In genomic region chr20:50191566-50192363, GRCh38 we compare ENCODE assay signal across 8 cellular contexts. TPM values are rescaled to one million over a fixed set of nuclear protein-coding genes. Genes with fewer than 3 reads are reported as not detected.
A peak's percentile ranks its signal among the peaks of the same experiment; 100 is the strongest.
DNase-seq lines count a peak whose midpoint lies in the region; ATAC-seq and TF ChIP-seq lines count a peak whose summit lies in the region.

No MANE protein-coding gene starts in this region.

- H3K9me3 Mint-ChIP-seq in activated naive CD8-positive, alpha-beta T cell treated with anti-CD3 and anti-CD28 coated beads, Interleukin-2, amount 10 ng/mL, durations not matched to agents 7 days and 5 days, result no peaks in the 10 kb centered on the region

- no peak for TF ChIP-seq EP300 in sigmoid colon (IDR thresholded peaks at IDR 0.05)

- POLR2A ChIA-PET in activated naive CD8-positive, alpha-beta T cell treated with anti-CD3 and anti-CD28 coated beads, Interleukin-2, amount 10 ng/mL, durations not matched to agents 7 days and 5 days (lab: Charles Lee), result interaction anchor here (0.5 to 2.2 kb wide), 20 partner anchors 8 to 1004 kb away, joined by 3 to 15 read pairs (median 4); partner anchors contain the start of genes PTPN1 and STAU1

- peaks cover 3% of the 10 kb centered on the region; the same call in 1 of the 2 replicates for H3K9me3 ChIP-seq in SJSA1 (replicated peaks)
- H3K9me3 ChIP-seq in sigmoid colon, result no peaks in the 10 kb centered on the region

- no peaks in the 10 kb centered on the region for H3K27me3 ChIP-seq in SJSA1 (replicated peaks)
- H3K27me3 ChIP-seq in sigmoid colon, result no peaks in the 10 kb centered on the region

- H3K27ac Mint-ChIP-seq in activated naive CD8-positive, alpha-beta T cell treated with anti-CD3 and anti-CD28 coated beads, Interleukin-2, amount 10 ng/mL, durations not matched to agents 7 days and 5 days, result peak overlapping the region; percentile 96

- H3K36me3 ChIP-seq in SJSA1 (peaks cover 42% of the 10 kb centered on the region), sigmoid colon (peaks cover 0 to 18% (median 6%) of the 10 kb centered on the region in 4 donors)

- intact Hi-C loops in left ventricle myocardium superior (cut with micrococcal nuclease) (no loop called here), sigmoid colon (cut with DNase I) (loop anchor here (1.0 to 5.0 kb wide), 5 partner anchors 114 to 225 kb away; no protein-coding TSS in a partner anchor)

- no peaks in the 10 kb centered on the region for H3K27me3 Mint-ChIP-seq in activated naive CD8-positive, alpha-beta T cell treated with anti-CD3 and anti-CD28 coated beads, Interleukin-2, amount 10 ng/mL, durations not matched to agents 7 days and 5 days

- ATAC-seq in GM18867 (IDR thresholded peaks at IDR 0.05; ENCODE audit: unreplicated experiment) (peak; percentile 33), left ventricle myocardium superior (peak; percentile 9)
- ATAC-seq in activated naive CD8-positive, alpha-beta T cell treated with anti-CD3 and anti-CD28 coated beads, Interleukin-2, amount 10 ng/mL, durations not matched to agents 7 days and 5 days (ENCODE audit: low read depth), result peak; percentile 39

- TF ChIP-seq CTCF in sigmoid colon (IDR thresholded peaks at IDR 0.05), result peak in 3 of 4 experiments; percentile 18 to 67 (median 33)

- peak overlapping the region; percentile 97 for H3K27ac ChIP-seq in SJSA1
- H3K27ac ChIP-seq in sigmoid colon, result peak overlapping the region; percentile 93 to 100 (median 98)

- WGBS in sigmoid colon, 2 donors, result 0% methylated on average over 93 of the region's 93 CpGs

- peak overlapping the region; percentile 92 for H3K4me3 Mint-ChIP-seq in activated naive CD8-positive, alpha-beta T cell treated with anti-CD3 and anti-CD28 coated beads, Interleukin-2, amount 10 ng/mL, durations not matched to agents 7 days and 5 days

- H3K4me1 Mint-ChIP-seq in activated naive CD8-positive, alpha-beta T cell treated with anti-CD3 and anti-CD28 coated beads, Interleukin-2, amount 10 ng/mL, durations not matched to agents 7 days and 5 days, result peaks cover 20% of the 10 kb centered on the region

- peaks cover 17% of the 10 kb centered on the region for H3K36me3 Mint-ChIP-seq in activated naive CD8-positive, alpha-beta T cell treated with anti-CD3 and anti-CD28 coated beads, Interleukin-2, amount 10 ng/mL, durations not matched to agents 7 days and 5 days

- peaks cover 25% of the 10 kb centered on the region for H3K4me1 ChIP-seq in SJSA1 (replicated peaks)
- H3K4me1 ChIP-seq in sigmoid colon, result peaks cover 0 to 43% (median 31%) of the 10 kb centered on the region in 4 donors

- DNase-seq in AG08396 (ENCODE audit: low spot score) (peak; percentile 55), HK-2 (ENCODE audit: unreplicated experiment) (peak; percentile 72), SJSA1 (ENCODE audit: low read depth in 1 of 2, low spot score in 2 of 2) (peak; percentile 65 to 76), left ventricle myocardium superior (peak; percentile 77), sigmoid colon (peak; percentile 76), NCI-H2107 treated with DMSO at 0.1 percent for 48 hours (lab: John Stamatoyannopoulos, UW; ENCODE audit: unreplicated experiment) (no peak)
- DNase-seq in activated naive CD8-positive, alpha-beta T cell treated with anti-CD3 and anti-CD28 coated beads, Interleukin-2, amount 10 ng/mL, durations not matched to agents 7 days and 5 days, result peak; percentile 84

- H3K4me3 ChIP-seq in SJSA1 (peak overlapping the region; percentile 100), sigmoid colon (peak overlapping the region; percentile 79 to 91 (median 86))

- peak in 1 of 2 donors; percentile 32 for TF ChIP-seq POLR2A in sigmoid colon (IDR thresholded peaks at IDR 0.05)

RNA-seq across cellular contexts. Expression of gene CEBPB, which starts 1.1 kb away (rescaled TPM):
- 29.3 and 30.8 TPM in 2 replicates for total RNA-seq in SJSA1 (2014; rRNA removed; shearing (Covaris generic))
- total RNA-seq in activated naive CD8-positive, alpha-beta T cell treated with anti-CD3 and anti-CD28 coated beads, Interleukin-2, amount 10 ng/mL, durations not matched to agents 7 days and 5 days, result 10 to 100 TPM; 38.3 to 38.7 TPM
- 59.4 TPM for total RNA-seq in left ventricle myocardium superior
- 100 to 1,000 TPM in 2 of 4 donors, 10 to 100 TPM in 2; 53.2 to 173 (median 93.6) TPM for total RNA-seq in sigmoid colon
- polyA plus RNA-seq in sigmoid colon, result 10 to 100 TPM in 2 of 3 donors, 1 to 10 TPM in 1; 6.9 to 17.4 (median 12.2) TPM

RNA-seq across cellular contexts. Expression of gene PEDS1, which starts 38.2 kb away (rescaled TPM):
- total RNA-seq in SJSA1 (2014; rRNA removed; shearing (Covaris generic)), result 24.8 and 43.5 TPM in 2 replicates
- 10 to 100 TPM; 22.1 to 24.5 TPM for total RNA-seq in activated naive CD8-positive, alpha-beta T cell treated with anti-CD3 and anti-CD28 coated beads, Interleukin-2, amount 10 ng/mL, durations not matched to agents 7 days and 5 days
- 31.1 TPM for total RNA-seq in left ventricle myocardium superior
- 10 to 100 TPM; 19.1 to 27.4 (median 22.6) TPM for total RNA-seq in sigmoid colon
- 10 to 100 TPM; 13.8 to 24.2 (median 14.3) TPM for polyA plus RNA-seq in sigmoid colon
